In genomic region chr6:170554086-170554887, GRCh38 we compare ENCODE assay signal across 8 cellular contexts. TPM values are rescaled to one million over a fixed set of nuclear protein-coding genes. Genes with fewer than 3 reads are reported as not detected.
DNase-seq lines count a peak whose midpoint lies in the region; ATAC-seq, FAIRE-seq and TF ChIP-seq lines count a peak whose summit lies in the region.

TBP (plus strand) TSS chr6:170554369; CDS start chr6:170557030, 2,661 bp downstream.

- peak; percentile 100 for FAIRE-seq in GM18507 (lab: Jason Lieb, UNC)
- peak; percentile 75 for FAIRE-seq in astrocyte (lab: Jason Lieb, UNC)

- H3K9ac ChIP-seq in astrocyte (ENCODE audit: low read length) = peak within 1 kb of the TSS; percentile 97

- DNase-seq in GM18507 (ENCODE audit: extremely low spot score, insufficient read length, low read depth) (peak; percentile 89), NCI-H1930 (lab: John Stamatoyannopoulos, UW) (peak; percentile 84 to 90), astrocyte (ENCODE audit: low read depth) (peak; percentile 99), right cardiac atrium (peak; percentile 98 to 99 (median 98)), pulmonary artery endothelial cell (ENCODE audit: low read depth, low spot score) (peak; percentile 96), uterus (peak; percentile 97 to 98)
- peak; percentile 98 for DNase-seq in T-helper 2 cell treated with Interferon-gamma antibody and Interleukin-4, amounts not matched to agents 5 μg/mL and 100 μg/mL, for 36 hours (ENCODE audit: low spot score)

- H3K4me3 ChIP-seq in astrocyte (ENCODE audit: insufficient read depth, low read depth, low read length) (peak within 1 kb of the TSS; percentile 91), right cardiac atrium (ENCODE audit: low read length) (peak within 1 kb of the TSS; percentile 85), uterus (peak within 1 kb of the TSS; percentile 71 to 83)

- TF ChIP-seq CTCF in astrocyte (IDR thresholded peaks at IDR 0.05; ENCODE audit: insufficient read depth, low read depth, low read length) = no peak
- peak in 1 of 4 experiments; percentile 33 for TF ChIP-seq CTCF in uterus (IDR thresholded peaks at IDR 0.05)

- H3K27ac Mint-ChIP-seq in T-helper 2 cell treated with Interferon-gamma antibody and Interleukin-4, amounts not matched to agents 5 μg/mL and 100 μg/mL, for 36 hours = no peak within 1 kb of the TSS
- no peak within 1 kb of the TSS for H3K27ac Mint-ChIP-seq in astrocyte (ENCODE audit: unreplicated experiment)

- peak within 1 kb of the TSS; percentile 89 for H2AFZ ChIP-seq in astrocyte (ENCODE audit: low read depth, low read length)

- H3K4me2 ChIP-seq in astrocyte (ENCODE audit: low read length) = peak within 1 kb of the TSS; percentile 96

- H3K4me1 Mint-ChIP-seq in T-helper 2 cell treated with Interferon-gamma antibody and Interleukin-4, amounts not matched to agents 5 μg/mL and 100 μg/mL, for 36 hours (ENCODE audit: low read depth) = peaks cover 27% of the 10 kb centered on the region
- peaks cover 16% of the 10 kb centered on the region for H3K4me1 Mint-ChIP-seq in astrocyte (ENCODE audit: low read depth, unreplicated experiment)

- peaks cover 45% of the 10 kb centered on the region for H4K20me1 ChIP-seq in astrocyte (ENCODE audit: insufficient read depth, low read length)

- H3K36me3 Mint-ChIP-seq in T-helper 2 cell treated with Interferon-gamma antibody and Interleukin-4, amounts not matched to agents 5 μg/mL and 100 μg/mL, for 36 hours (ENCODE audit: low read depth) = peaks cover 24% of the 10 kb centered on the region
- peaks cover 2% of the 10 kb centered on the region for H3K36me3 Mint-ChIP-seq in astrocyte (ENCODE audit: low read depth, unreplicated experiment)

- under 1% methylated on average over 48 of the region's 48 CpGs for WGBS in right cardiac atrium

- H3K4me1 ChIP-seq in astrocyte (ENCODE audit: insufficient read depth, low read length) (peaks cover 20% of the 10 kb centered on the region), right cardiac atrium (ENCODE audit: control insufficient read depth, insufficient read depth, low read length) (no peaks in the 10 kb centered on the region), uterus (peaks cover 4 to 14% of the 10 kb centered on the region in 2 donors)

- no peaks in the 10 kb centered on the region for H3K27me3 Mint-ChIP-seq in T-helper 2 cell treated with Interferon-gamma antibody and Interleukin-4, amounts not matched to agents 5 μg/mL and 100 μg/mL, for 36 hours (ENCODE audit: low read depth)
- H3K27me3 Mint-ChIP-seq in astrocyte (ENCODE audit: low read depth, unreplicated experiment) = no peaks in the 10 kb centered on the region

- intact Hi-C loops in right cardiac atrium (cut with DNase I) = no loop called here
- intact Hi-C loops in uterus (cut with DNase I; ENCODE audit: low total_unique reads) = no loop called here

- H3K27ac ChIP-seq in astrocyte (ENCODE audit: low read depth, low read length) (peak within 1 kb of the TSS; percentile 98), right cardiac atrium (ENCODE audit: low read length) (peak within 1 kb of the TSS; percentile 100), uterus (peak within 1 kb of the TSS; percentile 89 to 90)

- H3K79me2 ChIP-seq in astrocyte (ENCODE audit: insufficient read depth, low read length) = peaks cover 79% of the 10 kb centered on the region

- H3K36me3 ChIP-seq in astrocyte (ENCODE audit: insufficient read depth, low read length) = peaks cover 8% of the 10 kb centered on the region
- H3K36me3 ChIP-seq in uterus = no peaks in the 10 kb centered on the region

- H3K27me3 ChIP-seq in astrocyte (ENCODE audit: insufficient read depth, low read length) = no peaks in the 10 kb centered on the region
- H3K27me3 ChIP-seq in right cardiac atrium (ENCODE audit: control insufficient read depth, insufficient read depth) = no peaks in the 10 kb centered on the region
- H3K27me3 ChIP-seq in uterus = no peaks in the 10 kb centered on the region

- H3K4me3 Mint-ChIP-seq in T-helper 2 cell treated with Interferon-gamma antibody and Interleukin-4, amounts not matched to agents 5 μg/mL and 100 μg/mL, for 36 hours = no peak within 1 kb of the TSS
- no peak within 1 kb of the TSS for H3K4me3 Mint-ChIP-seq in astrocyte (ENCODE audit: unreplicated experiment)

- no peaks in the 10 kb centered on the region for H3K9me3 Mint-ChIP-seq in T-helper 2 cell treated with Interferon-gamma antibody and Interleukin-4, amounts not matched to agents 5 μg/mL and 100 μg/mL, for 36 hours
- no peaks in the 10 kb centered on the region for H3K9me3 Mint-ChIP-seq in astrocyte (ENCODE audit: unreplicated experiment)

- ATAC-seq in HG02973 (IDR thresholded peaks at IDR 0.05; ENCODE audit: unreplicated experiment) (peak; percentile 95), right cardiac atrium (peak; percentile 98 to 99)

- peak; percentile 25 to 50 for TF ChIP-seq POLR2A in uterus (IDR thresholded peaks at IDR 0.05)

- H3K9me3 ChIP-seq in astrocyte (ENCODE audit: insufficient read depth, low read depth, low read length) = no peaks in the 10 kb centered on the region
- H3K9me3 ChIP-seq in right cardiac atrium (ENCODE audit: control insufficient read depth, low read length) = no peaks in the 10 kb centered on the region
- H3K9me3 ChIP-seq in uterus = no peaks in the 10 kb centered on the region

RNA-seq across cellular contexts. Expression of gene TBP, which starts in this region (rescaled TPM):
- total RNA-seq in astrocyte (14.2 and 19.3 TPM in 2 replicates), right cardiac atrium (10 to 100 TPM in 1 of 4 donors, 1 to 10 TPM in 3; 8.7 to 11.8 (median 9.2) TPM), pulmonary artery endothelial cell (10.9 and 17.6 TPM in 2 replicates), uterus (10 to 100 TPM in 3 of 4 donors, 1 to 10 TPM in 1; 1.8 to 50.6 (median 16.3) TPM)
- 7.9 TPM for polyA plus RNA-seq in right cardiac atrium

Comparison
In these comparisons a context has a peak if more than half of its experiments do, and no peak if none do; other contexts are left out.
1. Peak in every context shown above with its lines: DNase-seq, ATAC-seq, H3K4me3 ChIP-seq and H3K27ac ChIP-seq.